In genomic region chr15:57541271-57541670, GRCh38 we compare ENCODE assay signal across 21 cellular contexts. TPM values are rescaled to one million over a fixed set of nuclear protein-coding genes. Genes with fewer than 3 reads are reported as not detected.
DNase-seq lines count a peak whose midpoint lies in the region; ATAC-seq and TF ChIP-seq lines count a peak whose summit lies in the region.
"Had no signal": no experiment of that assay in that cellular context is flagged by ENCODE, and none has a peak within 500 bp of the region (broad histone marks: within the 10 kb centered on the region; RNA-seq: fewer than 3 reads in every experiment).

No MANE protein-coding gene starts in this region.

- H3K27ac ChIP-seq in neuronal stem cell (replicated peaks; ENCODE audit: low read length) (no peak overlapping the region), osteoblast (ENCODE audit: low read depth, low read length) (no peak overlapping the region)
- H3K27ac ChIP-seq: A549, GM23248, HL-60 had no signal

- H3K36me3 ChIP-seq in neuronal stem cell (replicated peaks in 1 of 2; ENCODE audit: control insufficient read depth in 2 of 2, insufficient read depth in 2 of 2, low read length in 2 of 2), result no peaks in the 10 kb centered on the region
- H3K36me3 ChIP-seq in osteoblast (ENCODE audit: insufficient read depth, low read length), result no peaks in the 10 kb centered on the region

- no CpG with 5 or more reads among the region's 8 CpGs for WGBS in neuronal stem cell (ENCODE audit: extremely low coverage in 2 of 2, insufficient read length in 2 of 2, insufficient replicate concordance in 1 of 2), 2 donors

- H2BK12ac ChIP-seq in neuronal stem cell (ENCODE audit: low read length), result no peak overlapping the region

- no peaks in the 10 kb centered on the region for H3K79me1 ChIP-seq in neuronal stem cell (ENCODE audit: low read depth, low read length)

- H3K27me3 ChIP-seq in neuronal stem cell (ENCODE audit: control insufficient read depth in 3 of 3, insufficient read depth in 3 of 3, low read depth in 1 of 3, low read length in 3 of 3), result no peaks in the 10 kb centered on the region
- H3K27me3 ChIP-seq in osteoblast (ENCODE audit: insufficient read depth, low read length), result peaks cover 27% of the 10 kb centered on the region

- H4K8ac ChIP-seq in neuronal stem cell (ENCODE audit: low read depth, low read length), result no peak overlapping the region

- H3K4me3 ChIP-seq in neuronal stem cell (ENCODE audit: low read length in 2 of 2) (no peak overlapping the region), osteoblast (ENCODE audit: insufficient read depth, low read length) (no peak overlapping the region)
- H3K4me3 ChIP-seq: A549, GM23248 had no signal

- H2BK15ac ChIP-seq in neuronal stem cell (ENCODE audit: low read length), result no peak overlapping the region

- no peak overlapping the region for H3K14ac ChIP-seq in neuronal stem cell (ENCODE audit: low read length)

- no peaks in the 10 kb centered on the region for H3K79me2 ChIP-seq in osteoblast (ENCODE audit: insufficient read depth, low read length)

- no peaks in the 10 kb centered on the region for H4K20me1 ChIP-seq in osteoblast (ENCODE audit: insufficient read depth, low read length)

- H4K91ac ChIP-seq in neuronal stem cell (ENCODE audit: low read depth, low read length, poor library complexity), result no peak overlapping the region

- H3K18ac ChIP-seq in neuronal stem cell (ENCODE audit: low read length), result peak overlapping the region; percentile 55

- peak; percentile 7 for ATAC-seq in GM18502 (IDR thresholded peaks at IDR 0.05; ENCODE audit: poor library complexity, unreplicated experiment)
- peak; percentile 10 for ATAC-seq in GM19023 (IDR thresholded peaks at IDR 0.05; ENCODE audit: unreplicated experiment)
- ATAC-seq in HG03432 (IDR thresholded peaks at IDR 0.05; ENCODE audit: unreplicated experiment), result peak; percentile 14
- ATAC-seq: Panc1 had no signal

- H2BK5ac ChIP-seq in neuronal stem cell (ENCODE audit: low read length), result peak overlapping the region; percentile 25

- H2AK5ac ChIP-seq in neuronal stem cell (ENCODE audit: low read depth, low read length), result peak overlapping the region; percentile 12

- DNase-seq in neuronal stem cell (ENCODE audit: low spot score) (no peak), anterior cingulate cortex (lab: John Stamatoyannopoulos, UW) (no peak), osteoblast (ENCODE audit: insufficient read length, low spot score, missing footprints) (no peak), DMS 273 treated with DMSO at 0.1 percent for 48 hours (lab: John Stamatoyannopoulos, UW) (no peak)
- no peak for DNase-seq in activated T-cell treated with anti-CD3 and anti-CD28 coated beads, Interleukin-2, amount 50 U/mL, for 48 hours
- DNase-seq: DMS53, GF-D8, GM23248, HCEC 1CT, KG1, NCI-H1092, NCI-H1436 treated with DMSO at 0.1 percent for 48 hours, NCI-H1930, NCI-H2227 treated with DMSO at 0.1 percent for 48 hours, NCI-H510A had no signal

- H3K9ac ChIP-seq in neuronal stem cell (ENCODE audit: low read depth, low read length, poor library complexity), result no peak overlapping the region
- H3K9ac ChIP-seq: GM23248 had no signal

- H3K4me2 ChIP-seq in neuronal stem cell (ENCODE audit: insufficient read depth, low read length, poor library complexity, severe bottlenecking), result no peak overlapping the region
- no peak overlapping the region for H3K4me2 ChIP-seq in osteoblast (ENCODE audit: insufficient read depth, low read length)
- H3K4me2 ChIP-seq: A549 had no signal

- H2BK120ac ChIP-seq in neuronal stem cell (ENCODE audit: low read depth, low read length), result no peak overlapping the region

- no peak overlapping the region for H3K4ac ChIP-seq in neuronal stem cell (ENCODE audit: low read length)

- no peak overlapping the region for H2AFZ ChIP-seq in neuronal stem cell (ENCODE audit: low read length)
- H2AFZ ChIP-seq in osteoblast (ENCODE audit: low read length), result no peak overlapping the region
- H2AFZ ChIP-seq: GM23248 had no signal

- H3K4me1 ChIP-seq in neuronal stem cell (ENCODE audit: control insufficient read depth in 2 of 2, insufficient read depth in 1 of 2, low read depth in 1 of 2, low read length in 2 of 2) (peaks cover 3 to 6% of the 10 kb centered on the region in 2 donors), osteoblast (ENCODE audit: insufficient read depth, low read length) (peaks cover 14% of the 10 kb centered on the region)

- no peak overlapping the region for H3K23ac ChIP-seq in neuronal stem cell (ENCODE audit: low read depth, low read length, poor library complexity)

- H3K9me3 ChIP-seq in neuronal stem cell (replicated peaks in 1 of 2; ENCODE audit: control insufficient read depth in 2 of 2, insufficient read depth in 1 of 2, low read depth in 1 of 2, low read length in 2 of 2), result no peaks in the 10 kb centered on the region
- no peaks in the 10 kb centered on the region for H3K9me3 ChIP-seq in osteoblast (ENCODE audit: low read depth, low read length)
- H3K9me3 ChIP-seq: A549 had no signal

- TF ChIP-seq CTCF in osteoblast (IDR thresholded peaks at IDR 0.05; ENCODE audit: extremely low read depth, low read depth, low read length), result no peak

RNA-seq across cellular contexts. Expression of gene MYZAP, which starts 50.4 kb away (rescaled TPM):
- 0.64 TPM for polyA plus RNA-seq in neuronal stem cell (2013, experiment 1 of 2)
- polyA plus RNA-seq in neuronal stem cell (2013, experiment 2 of 2), result 0.76 TPM
- total RNA-seq in osteoblast, result under 0.01 TPM in 1 of 2 replicates, not detected in the other
- total RNA-seq: GM23248 had no signal
